Comparison of ENCODE assay signal across 1 cellular context in genomic region chr11:9461068-9461759, GRCh38.
TF ChIP-seq lines count a peak whose summit lies in the region.

No MANE protein-coding gene starts in this region.

TF ChIP-seq in HCT116, 20 proteins besides CTCF, POLR2A, EP300 and RAD21 (continued from another document):
- TF ChIP-seq REST (IDR thresholded peaks at IDR 0.05; ENCODE audit: low read depth) (no peak), ZBTB33 (IDR thresholded peaks at IDR 0.05; ENCODE audit: extremely low read depth, insufficient replicate concordance, low read length) (peak; percentile 22), FOSL1 (IDR thresholded peaks at IDR 0.05; ENCODE audit: low read depth) (no peak), SIN3A (IDR thresholded peaks at IDR 0.05; ENCODE audit: low read depth) (peak; percentile 47; the same call in 1 of the 2 replicates), CEBPB (IDR thresholded peaks at IDR 0.05; ENCODE audit: low read depth) (no peak), EZH2 (IDR thresholded peaks at IDR 0.05) (no peak), ZFX (IDR thresholded peaks at IDR 0.05) (peak; percentile 96), POLR2AphosphoS5 (IDR thresholded peaks at IDR 0.05; ENCODE audit: low read depth, low read length) (peak; percentile 99), JUND (IDR thresholded peaks at IDR 0.05) (no peak), YY1 (IDR thresholded peaks at IDR 0.05; ENCODE audit: extremely low read depth, insufficient replicate concordance, low read depth, low read length) (no peak), ZNF274 (IDR thresholded peaks at IDR 0.05; ENCODE audit: low read depth, low read length) (no peak), TCF7L2 (IDR thresholded peaks at IDR 0.05; ENCODE audit: borderline replicate concordance, extremely low read depth, insufficient read depth, insufficient read length) (no peak)
